In genomic region chr5:91212336-91213092, GRCh38 we compare ENCODE assay signal across 12 cellular contexts.
DNase-seq lines count a peak whose midpoint lies in the region; ATAC-seq and TF ChIP-seq lines count a peak whose summit lies in the region.
"Had no signal": no experiment of that assay in that cellular context is flagged by ENCODE, and none has a peak within 500 bp of the region (broad histone marks: within the 10 kb centered on the region; RNA-seq: fewer than 3 reads in every experiment).

No MANE protein-coding gene starts in this region.

- H3K36me3 ChIP-seq in ACC112 (ENCODE audit: insufficient read depth, low read length) (no peaks in the 10 kb centered on the region), MG63 (no peaks in the 10 kb centered on the region), neural progenitor cell (no peaks in the 10 kb centered on the region)
- H3K36me3 ChIP-seq: BLaER1 treated with 17β-estradiol and CSF1 and Interleukin-3, amounts not matched to agents 10 nM and 100 nM had no signal

- no peak overlapping the region for H3K9ac ChIP-seq in neural progenitor cell
- H3K9ac ChIP-seq: BLaER1 treated with 17β-estradiol and CSF1 and Interleukin-3, amounts not matched to agents 10 nM and 100 nM had no signal

- peaks cover 6% of the 10 kb centered on the region for H3K4me1 Mint-ChIP-seq in neural progenitor cell
- H3K4me1 Mint-ChIP-seq: activated B cell treated with CpG ODN at 0.5 μM for 24 hours had no signal

- ATAC-seq in esophagus mucosa (peak; percentile 89), HG02763 (IDR thresholded peaks at IDR 0.05; ENCODE audit: unreplicated experiment) (no peak), GM19395 (IDR thresholded peaks at IDR 0.05; ENCODE audit: unreplicated experiment) (no peak)

- DNase-seq in MG63 (peak; percentile 89), neural progenitor cell (ENCODE audit: low spot score) (no peak), activated gamma-delta T cell (lab: John Stamatoyannopoulos, UW) (no peak)
- no peak for DNase-seq in activated T-cell treated with anti-CD3 and anti-CD28 coated beads, Interleukin-2, amount 50 U/mL, for 1 hour
- DNase-seq: activated B cell treated with CpG ODN at 0.5 μM for 24 hours, NCI-H345 had no signal

- peaks cover 27% of the 10 kb centered on the region for H3K4me1 ChIP-seq in ACC112 (ENCODE audit: control insufficient read depth, insufficient read depth, low read length, unreplicated experiment)
- H3K4me1 ChIP-seq in neural progenitor cell: peaks cover 20% of the 10 kb centered on the region

- H3F3A ChIP-seq in neural progenitor cell (ENCODE audit: low read depth): peaks cover 10% of the 10 kb centered on the region

- peak overlapping the region; percentile 36 for H3K4me2 ChIP-seq in neural progenitor cell
- H3K4me2 ChIP-seq: BLaER1 treated with 17β-estradiol and CSF1 and Interleukin-3, amounts not matched to agents 10 nM and 100 nM had no signal

- H2AFZ ChIP-seq in ACC112 (ENCODE audit: low read length, unreplicated experiment) (peak overlapping the region; percentile 65), neural progenitor cell (replicated peaks) (no peak overlapping the region)

- no peaks in the 10 kb centered on the region for H3K27me3 ChIP-seq in ACC112 (ENCODE audit: insufficient read depth, low read length)
- no peaks in the 10 kb centered on the region for H3K27me3 ChIP-seq in MG63
- no peaks in the 10 kb centered on the region for H3K27me3 ChIP-seq in neural progenitor cell
- H3K27me3 ChIP-seq: BLaER1 treated with 17β-estradiol and CSF1 and Interleukin-3, amounts not matched to agents 10 nM and 100 nM had no signal

- no peaks in the 10 kb centered on the region for H3K79me2 ChIP-seq in ACC112 (ENCODE audit: control insufficient read depth, insufficient read depth, low read length, unreplicated experiment)
- no peaks in the 10 kb centered on the region for H3K79me2 ChIP-seq in neural progenitor cell (ENCODE audit: low read depth)

- TF ChIP-seq CTCF in neural progenitor cell (IDR thresholded peaks at IDR 0.05): no peak

- H3K4me3 ChIP-seq in ACC112 (ENCODE audit: low read depth, low read length) (peak overlapping the region; percentile 52), MG63 (no peak overlapping the region), neural progenitor cell (no peak overlapping the region)
- H3K4me3 ChIP-seq: BLaER1 treated with 17β-estradiol and CSF1 and Interleukin-3, amounts not matched to agents 10 nM and 100 nM had no signal

- no peaks in the 10 kb centered on the region for H3K9me3 ChIP-seq in MG63
- H3K9me3 ChIP-seq in neural progenitor cell (ENCODE audit: low read depth): no peaks in the 10 kb centered on the region
- H3K9me3 ChIP-seq: BLaER1 treated with 17β-estradiol and CSF1 and Interleukin-3, amounts not matched to agents 10 nM and 100 nM had no signal

- H3K27me3 Mint-ChIP-seq in neural progenitor cell (ENCODE audit: insufficient read depth, low read depth): no peaks in the 10 kb centered on the region
- H3K27me3 Mint-ChIP-seq: brain had no signal

- no peaks in the 10 kb centered on the region for H4K20me1 ChIP-seq in neural progenitor cell (ENCODE audit: low read depth)
- H4K20me1 ChIP-seq: BLaER1 treated with 17β-estradiol and CSF1 and Interleukin-3, amounts not matched to agents 10 nM and 100 nM had no signal

- H3K27ac ChIP-seq in ACC112 (ENCODE audit: low read depth, low read length): peak overlapping the region; percentile 98
- H3K27ac ChIP-seq in neural progenitor cell: no peak overlapping the region
- H3K27ac ChIP-seq: BLaER1 treated with 17β-estradiol and CSF1 and Interleukin-3, amounts not matched to agents 10 nM and 100 nM had no signal

- no peak overlapping the region for H3K27ac Mint-ChIP-seq in neural progenitor cell
- H3K27ac Mint-ChIP-seq: activated B cell treated with CpG ODN at 0.5 μM for 24 hours, brain had no signal

- H3K9me3 Mint-ChIP-seq in neural progenitor cell: peaks cover 2% of the 10 kb centered on the region
- H3K9me3 Mint-ChIP-seq: activated B cell treated with CpG ODN at 0.5 μM for 24 hours, brain had no signal

- no peak overlapping the region for H3K4me3 Mint-ChIP-seq in neural progenitor cell
- H3K4me3 Mint-ChIP-seq: activated B cell treated with CpG ODN at 0.5 μM for 24 hours, brain had no signal

- peaks cover 4% of the 10 kb centered on the region for H3K36me3 Mint-ChIP-seq in neural progenitor cell
- H3K36me3 Mint-ChIP-seq: brain had no signal
